Comparison of ENCODE assay signal across 32 cellular contexts in genomic region chr3:13715961-13716360, GRCh38.
DNase-seq lines count a peak whose midpoint lies in the region; ATAC-seq and TF ChIP-seq lines count a peak whose summit lies in the region.
"Had no signal": no experiment of that assay in that cellular context is flagged by ENCODE, and none has a peak within 500 bp of the region (broad histone marks: within the 10 kb centered on the region; RNA-seq: fewer than 3 reads in every experiment).

No MANE protein-coding gene starts in this region.

- no peak overlapping the region for H3K4me3 Mint-ChIP-seq in activated naive CD8-positive, alpha-beta T cell treated with anti-CD3 and anti-CD28 coated beads, Interleukin-2, amount 10 ng/mL, durations not matched to agents 7 days and 5 days
- no peak overlapping the region for H3K4me3 Mint-ChIP-seq in activated naive CD8-positive, alpha-beta T cell treated with anti-CD3 and anti-CD28 coated beads, Interleukin-2, amount 50 U/mL, for 24 hours
- H3K4me3 Mint-ChIP-seq in CD4-positive, alpha-beta T cell = no peak overlapping the region
- H3K4me3 Mint-ChIP-seq: activated CD4-positive, alpha-beta memory T cell treated with anti-CD3 and anti-CD28 coated beads, Interleukin-2, amount 10 ng/mL, durations not matched to agents 7 days and 5 days; CD4-positive, alpha-beta memory T cell; stimulated activated effector memory CD8-positive, alpha-beta T cell treated with anti-CD3 and anti-CD28 coated beads, Interleukin-12 subunit alpha, Interleukin-12 subunit beta, amount 100 ng/mL, for 72 hours; T-helper 17 cell had no signal

- intact Hi-C loops in CD4-positive, alpha-beta T cell (cut with DNase I, micrococcal nuclease) = no loop called here

- no peaks in the 10 kb centered on the region for H3K36me3 Mint-ChIP-seq in activated naive CD8-positive, alpha-beta T cell treated with anti-CD3 and anti-CD28 coated beads, Interleukin-2, amount 10 ng/mL, durations not matched to agents 7 days and 5 days
- no peaks in the 10 kb centered on the region for H3K36me3 Mint-ChIP-seq in activated naive CD8-positive, alpha-beta T cell treated with anti-CD3 and anti-CD28 coated beads, Interleukin-2, amount 50 U/mL, for 24 hours (ENCODE audit: low read depth)
- H3K36me3 Mint-ChIP-seq in CD4-positive, alpha-beta T cell (ENCODE audit: low read depth) = no peaks in the 10 kb centered on the region
- H3K36me3 Mint-ChIP-seq: stimulated activated effector memory CD8-positive, alpha-beta T cell treated with anti-CD3 and anti-CD28 coated beads, Interleukin-12 subunit alpha, Interleukin-12 subunit beta, amount 100 ng/mL, for 72 hours had no signal

- CTCF ChIA-PET in CD4-positive, alpha-beta T cell (lab: Charles Lee) = no interaction called here

- peaks cover 21% of the 10 kb centered on the region for H3K9me3 Mint-ChIP-seq in activated naive CD8-positive, alpha-beta T cell treated with anti-CD3 and anti-CD28 coated beads, Interleukin-2, amount 10 ng/mL, durations not matched to agents 7 days and 5 days
- peaks cover 22% of the 10 kb centered on the region for H3K9me3 Mint-ChIP-seq in activated naive CD8-positive, alpha-beta T cell treated with anti-CD3 and anti-CD28 coated beads, Interleukin-2, amount 50 U/mL, for 24 hours
- H3K9me3 Mint-ChIP-seq in CD4-positive, alpha-beta T cell = peaks cover 16% of the 10 kb centered on the region

- no peaks in the 10 kb centered on the region for H3K4me1 Mint-ChIP-seq in activated naive CD8-positive, alpha-beta T cell treated with anti-CD3 and anti-CD28 coated beads, Interleukin-2, amount 10 ng/mL, durations not matched to agents 7 days and 5 days
- no peaks in the 10 kb centered on the region for H3K4me1 Mint-ChIP-seq in activated naive CD8-positive, alpha-beta T cell treated with anti-CD3 and anti-CD28 coated beads, Interleukin-2, amount 50 U/mL, for 24 hours
- no peaks in the 10 kb centered on the region for H3K4me1 Mint-ChIP-seq in CD4-positive, alpha-beta T cell (ENCODE audit: low read depth)
- H3K4me1 Mint-ChIP-seq: activated CD4-positive, alpha-beta memory T cell treated with anti-CD3 and anti-CD28 coated beads, Interleukin-2, amount 10 ng/mL, durations not matched to agents 7 days and 5 days; CD4-positive, alpha-beta memory T cell; stimulated activated effector memory CD8-positive, alpha-beta T cell treated with anti-CD3 and anti-CD28 coated beads, Interleukin-12 subunit alpha, Interleukin-12 subunit beta, amount 100 ng/mL, for 72 hours; T-helper 17 cell had no signal

- POLR2A ChIA-PET in activated naive CD8-positive, alpha-beta T cell treated with anti-CD3 and anti-CD28 coated beads, Interleukin-2, amount 10 ng/mL, durations not matched to agents 7 days and 5 days (lab: Charles Lee) = no interaction called here
- POLR2A ChIA-PET in CD4-positive, alpha-beta T cell (lab: Charles Lee) = no interaction called here

- ATAC-seq in activated naive CD8-positive, alpha-beta T cell treated with anti-CD3 and anti-CD28 coated beads, Interleukin-2, amount 10 ng/mL, durations not matched to agents 7 days and 5 days (ENCODE audit: low read depth) = no peak
- ATAC-seq in activated naive CD8-positive, alpha-beta T cell treated with anti-CD3 and anti-CD28 coated beads, Interleukin-2, amount 50 U/mL, for 24 hours = no peak
- ATAC-seq in HG02885 (IDR thresholded peaks at IDR 0.05; ENCODE audit: poor library complexity, unreplicated experiment) (no peak), GM19035 (IDR thresholded peaks at IDR 0.05; ENCODE audit: unreplicated experiment) (no peak)
- ATAC-seq in CD4-positive, alpha-beta T cell (ENCODE audit: poor library complexity) = no peak
- ATAC-seq: activated naive CD4-positive, alpha-beta T cell treated with anti-CD3 and anti-CD28 coated beads, Interleukin-2, amount 50 U/mL, for 72 hours; PC-3; Right ventricle myocardium inferior; stimulated activated effector memory CD8-positive, alpha-beta T cell treated with anti-CD3 and anti-CD28 coated beads, Interleukin-12 subunit alpha, Interleukin-12 subunit beta, amount 100 ng/mL, for 72 hours; T-helper 17 cell had no signal

- TF ChIP-seq CTCF in CD4-positive, alpha-beta T cell (IDR thresholded peaks at IDR 0.05) = no peak

- peak; percentile 8 for DNase-seq in activated naive CD8-positive, alpha-beta T cell treated with anti-CD3 and anti-CD28 coated beads, Interleukin-2, amount 10 ng/mL, durations not matched to agents 7 days and 5 days
- DNase-seq in activated naive CD8-positive, alpha-beta T cell treated with anti-CD3 and anti-CD28 coated beads, Interleukin-2, amount 50 U/mL, for 24 hours = no peak
- peak; percentile 36 for DNase-seq in activated CD8-positive, alpha-beta memory T cell treated with anti-CD3 and anti-CD28 coated beads, Interleukin-2, amount 50 U/mL, for 48 hours
- peak; percentile 8 for DNase-seq in mucosa of gallbladder (ENCODE audit: low spot score)
- DNase-seq in CD4-positive, alpha-beta T cell = no peak
- no peak for DNase-seq in midbrain (lab: John Stamatoyannopoulos, UW)
- DNase-seq: activated T-cell treated with anti-CD3 and anti-CD28 coated beads for 4 hours; anterior cingulate cortex; CD4-positive, alpha-beta memory T cell; effector CD8-positive, alpha-beta T cell; left ventricle myocardium inferior; mesendoderm; MM.1S; NCI-H1436; NCI-H2081 treated with DMSO at 0.1 percent for 48 hours; NCI-H2227 treated with DMSO at 0.1 percent for 48 hours; NCI-H69; PC-3; stimulated activated CD4-positive, alpha-beta T cell treated with anti-CD3 and anti-CD28 coated beads, Interleukin-4, amount 100 ng/mL, for 4 hours; substantia nigra; T-helper 17 cell had no signal

- no peak overlapping the region for H3K27ac Mint-ChIP-seq in activated naive CD8-positive, alpha-beta T cell treated with anti-CD3 and anti-CD28 coated beads, Interleukin-2, amount 10 ng/mL, durations not matched to agents 7 days and 5 days
- no peak overlapping the region for H3K27ac Mint-ChIP-seq in activated naive CD8-positive, alpha-beta T cell treated with anti-CD3 and anti-CD28 coated beads, Interleukin-2, amount 50 U/mL, for 24 hours
- no peak overlapping the region for H3K27ac Mint-ChIP-seq in CD4-positive, alpha-beta T cell
- H3K27ac Mint-ChIP-seq: activated CD4-positive, alpha-beta memory T cell treated with anti-CD3 and anti-CD28 coated beads, Interleukin-2, amount 10 ng/mL, durations not matched to agents 7 days and 5 days; activated naive CD4-positive, alpha-beta T cell treated with anti-CD3 and anti-CD28 coated beads, Interleukin-2, amount 50 U/mL, for 72 hours; activated T-helper 2 cell treated with anti-CD3 and anti-CD28 coated beads, Interferon-gamma antibody, Interleukin-2, Interleukin-4, amounts not matched to agents 10 μg/mL and 5 μg/mL and 100 μg/mL, durations not matched to agents 14 hours and 24 hours and 36 hours; CD4-positive, alpha-beta memory T cell; progenitor cell of endocrine pancreas; stimulated activated effector memory CD8-positive, alpha-beta T cell treated with anti-CD3 and anti-CD28 coated beads, Interleukin-12 subunit alpha, Interleukin-12 subunit beta, amount 100 ng/mL, for 72 hours; T-helper 17 cell had no signal

- H3K27me3 Mint-ChIP-seq in activated naive CD8-positive, alpha-beta T cell treated with anti-CD3 and anti-CD28 coated beads, Interleukin-2, amount 10 ng/mL, durations not matched to agents 7 days and 5 days = no peaks in the 10 kb centered on the region
- peaks cover 5% of the 10 kb centered on the region for H3K27me3 Mint-ChIP-seq in activated naive CD8-positive, alpha-beta T cell treated with anti-CD3 and anti-CD28 coated beads, Interleukin-2, amount 50 U/mL, for 24 hours
- H3K27me3 Mint-ChIP-seq in CD4-positive, alpha-beta T cell = peaks cover 4% of the 10 kb centered on the region
- H3K27me3 Mint-ChIP-seq: activated CD4-positive, alpha-beta memory T cell treated with anti-CD3 and anti-CD28 coated beads, Interleukin-2, amount 10 ng/mL, durations not matched to agents 7 days and 5 days; T-helper 17 cell had no signal

- no peaks in the 10 kb centered on the region for H3K9me3 ChIP-seq in CD4-positive, alpha-beta T cell (ENCODE audit: control insufficient read depth, low read length)

- H3K27ac ChIP-seq in CD4-positive, alpha-beta T cell (ENCODE audit: low read depth, low read length) = no peak overlapping the region
- H3K27ac ChIP-seq: A549, epithelial cell of prostate, KMS-11, left ventricle myocardium inferior had no signal

- H3K27me3 ChIP-seq in CD4-positive, alpha-beta T cell (ENCODE audit: control insufficient read depth, insufficient read depth, low read length) = no peaks in the 10 kb centered on the region

Comparison
In these comparisons a context has a peak if more than half of its experiments do, and no peak if none do; other contexts are left out.
1. DNase-seq: peak in activated naive CD8-positive, alpha-beta T cell treated with anti-CD3 and anti-CD28 coated beads, Interleukin-2, amount 10 ng/mL, durations not matched to agents 7 days and 5 days (single experiment), activated CD8-positive, alpha-beta memory T cell treated with anti-CD3 and anti-CD28 coated beads, Interleukin-2, amount 50 U/mL, for 48 hours (single experiment) and mucosa of gallbladder (single experiment); none in activated naive CD8-positive, alpha-beta T cell treated with anti-CD3 and anti-CD28 coated beads, Interleukin-2, amount 50 U/mL, for 24 hours (single experiment), CD4-positive, alpha-beta T cell (0 of 10) and midbrain (single experiment).